Comparison of ENCODE assay signal across 9 cellular contexts in the genomic region with DNA sequence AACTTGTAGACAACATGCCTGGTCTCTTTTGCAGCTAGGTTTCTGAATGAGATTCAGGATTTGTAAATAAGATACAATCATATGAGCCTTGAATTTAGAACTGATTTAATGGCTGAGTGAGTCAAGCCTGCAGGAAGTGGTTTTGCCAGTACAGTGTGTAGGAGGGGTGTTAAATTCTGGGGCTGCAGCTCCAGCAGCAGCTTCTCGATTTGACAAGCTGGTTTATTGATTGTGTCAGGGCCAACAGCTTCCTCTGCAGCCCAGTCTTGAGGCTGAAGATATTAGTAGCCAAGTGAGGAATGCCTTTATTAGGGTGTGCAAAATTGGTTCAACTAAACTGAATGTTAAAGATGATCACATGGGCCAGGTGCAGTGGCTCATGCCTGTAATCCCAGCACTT. TPM values are rescaled to one million over a fixed set of nuclear protein-coding genes. Genes with fewer than 3 reads are reported as not detected.
DNase-seq lines count a peak whose midpoint lies in the region; ATAC-seq and TF ChIP-seq lines count a peak whose summit lies in the region.
"Had no signal": no experiment of that assay in that cellular context is flagged by ENCODE, and none has a peak within 500 bp of the region (broad histone marks: within the 10 kb centered on the region; RNA-seq: fewer than 3 reads in every experiment).

No MANE protein-coding gene starts in this region.

- no peaks in the 10 kb centered on the region for H3K27me3 ChIP-seq in kidney epithelial cell (ENCODE audit: control insufficient read depth, insufficient read depth, low read length)

- ATAC-seq in activated CD4-positive, CD25-positive, alpha-beta regulatory T cell treated with anti-CD3 and anti-CD28 coated beads, Interleukin-2, amount 50 U/mL, for 24 hours = peak; percentile 76 to 88
- ATAC-seq: esophagus mucosa had no signal

- no peak overlapping the region for H3K27ac ChIP-seq in substantia nigra (ENCODE audit: low read depth, low read length, poor library complexity, severe bottlenecking)

- no peak overlapping the region for H3K4me3 ChIP-seq in kidney epithelial cell (ENCODE audit: low read depth, low read length)

- no peak for DNase-seq in activated CD4-positive, CD25-positive, alpha-beta regulatory T cell treated with anti-CD3 and anti-CD28 coated beads, Interleukin-2, amount 50 U/mL, for 72 hours
- peak; percentile 44 to 56 for DNase-seq in activated T-cell treated with anti-CD3 and anti-CD28 coated beads, Interleukin-2, amount 50 U/mL, for 48 hours
- DNase-seq in kidney epithelial cell (ENCODE audit: low read depth) (peak; percentile 63), stromal cell of bone marrow (ENCODE audit: low read depth) (peak; percentile 75), NCI-H774 (lab: John Stamatoyannopoulos, UW) (no peak), GF-D8 (lab: John Stamatoyannopoulos, UW) (no peak), substantia nigra (lab: John Stamatoyannopoulos, UW) (no peak)

- no peak for TF ChIP-seq CTCF in kidney epithelial cell (IDR thresholded peaks at IDR 0.05; ENCODE audit: insufficient read depth, low read length, poor library complexity, severe bottlenecking)

- no peaks in the 10 kb centered on the region for H3K36me3 ChIP-seq in kidney epithelial cell (ENCODE audit: control insufficient read depth, insufficient read depth, low read length)

RNA-seq across cellular contexts. Expression of a gene that starts 11.5 kb away (rescaled TPM):
- not detected in 2 replicates for total RNA-seq in kidney epithelial cell

Comparison
In these comparisons a context has a peak if more than half of its experiments do, and no peak if none do; other contexts are left out.
1. DNase-seq: peak in activated T-cell treated with anti-CD3 and anti-CD28 coated beads, Interleukin-2, amount 50 U/mL, for 48 hours (2 of 2), kidney epithelial cell (single experiment) and stromal cell of bone marrow (single experiment); none in activated CD4-positive, CD25-positive, alpha-beta regulatory T cell treated with anti-CD3 and anti-CD28 coated beads, Interleukin-2, amount 50 U/mL, for 72 hours (single experiment), NCI-H774 (single experiment), GF-D8 (single experiment) and substantia nigra (0 of 49).